In genomic region chr2:96760986-96761832, GRCh38 we compare ENCODE assay signal across 1 cellular context.
TF ChIP-seq lines count a peak whose summit lies in the region.

No MANE protein-coding gene starts in this region.

TF ChIP-seq in HepG2, 621 proteins besides CTCF, POLR2A, EP300 and RAD21 (continues in another document):
- 0 out of 2 replicates have a peak, but pooled peaks have one; percentile 60 for TF ChIP-seq HOXA9 (CRISPR knock-in tag; IDR thresholded peaks at IDR 0.05; ENCODE audit: borderline replicate concordance)
- TF ChIP-seq RCOR2 (CRISPR knock-in tag; IDR thresholded peaks at IDR 0.05): no peak
- TF ChIP-seq GATA4 (IDR thresholded peaks at IDR 0.05; ENCODE audit: borderline replicate concordance, low read depth): no peak
- no peak for TF ChIP-seq SMYD3 (CRISPR knock-in tag; IDR thresholded peaks at IDR 0.05)
- no peak for TF ChIP-seq ZFAT (CRISPR knock-in tag; conservative IDR thresholded peaks at IDR 0.05)
- TF ChIP-seq, protein P1, sequence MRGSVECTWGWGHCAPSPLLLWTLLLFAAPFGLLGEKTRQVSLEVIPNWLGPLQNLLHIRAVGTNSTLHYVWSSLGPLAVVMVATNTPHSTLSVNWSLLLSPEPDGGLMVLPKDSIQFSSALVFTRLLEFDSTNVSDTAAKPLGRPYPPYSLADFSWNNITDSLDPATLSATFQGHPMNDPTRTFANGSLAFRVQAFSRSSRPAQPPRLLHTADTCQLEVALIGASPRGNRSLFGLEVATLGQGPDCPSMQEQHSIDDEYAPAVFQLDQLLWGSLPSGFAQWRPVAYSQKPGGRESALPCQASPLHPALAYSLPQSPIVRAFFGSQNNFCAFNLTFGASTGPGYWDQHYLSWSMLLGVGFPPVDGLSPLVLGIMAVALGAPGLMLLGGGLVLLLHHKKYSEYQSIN (CRISPR knock-in tag; IDR thresholded peaks at IDR 0.05; ENCODE audit: borderline replicate concordance): no peak
- TF ChIP-seq ZNF205 (CRISPR knock-in tag; IDR thresholded peaks at IDR 0.05): no peak
- TF ChIP-seq NBN (conservative IDR thresholded peaks at IDR 0.05): no peak
- TF ChIP-seq ZNF235 (CRISPR knock-in tag; IDR thresholded peaks at IDR 0.05; ENCODE audit: borderline replicate concordance): peak; percentile 77; the same call in 1 of the 2 replicates
- TF ChIP-seq, protein P2, sequence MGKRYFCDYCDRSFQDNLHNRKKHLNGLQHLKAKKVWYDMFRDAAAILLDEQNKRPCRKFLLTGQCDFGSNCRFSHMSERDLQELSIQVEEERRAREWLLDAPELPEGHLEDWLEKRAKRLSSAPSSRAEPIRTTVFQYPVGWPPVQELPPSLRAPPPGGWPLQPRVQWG (CRISPR knock-in tag; IDR thresholded peaks at IDR 0.05; ENCODE audit: borderline replicate concordance, low read depth): no peak
- TF ChIP-seq RFXANK (CRISPR knock-in tag; IDR thresholded peaks at IDR 0.05): no peak
- TF ChIP-seq ZNF543 (CRISPR knock-in tag; IDR thresholded peaks at IDR 0.05): no peak
- no peak for TF ChIP-seq CBFB (CRISPR knock-in tag; IDR thresholded peaks at IDR 0.05)
- no peak; the same call in 1 of the 2 replicates for TF ChIP-seq ZNF230 (CRISPR knock-in tag; IDR thresholded peaks at IDR 0.05)
- no peak for TF ChIP-seq CCAR2 (optimal IDR thresholded peaks at IDR 0.05; ENCODE audit: low read depth, low read length)
- no peak for TF ChIP-seq SNAPC4 (CRISPR knock-in tag; IDR thresholded peaks at IDR 0.05)
- TF ChIP-seq GABPA (IDR thresholded peaks at IDR 0.05; ENCODE audit: low read depth, low read length): no peak
- TF ChIP-seq GABPA (CRISPR knock-in tag; IDR thresholded peaks at IDR 0.05; ENCODE audit: low read depth): no peak
- TF ChIP-seq ZC3H13 (CRISPR knock-in tag; IDR thresholded peaks at IDR 0.05): no peak; the same call in 1 of the 2 replicates
- no peak for TF ChIP-seq PAF1 (CRISPR knock-in tag; IDR thresholded peaks at IDR 0.05)
- TF ChIP-seq KLF12 (CRISPR knock-in tag; IDR thresholded peaks at IDR 0.05; ENCODE audit: borderline replicate concordance): no peak
- TF ChIP-seq NFKB2 (CRISPR knock-in tag; IDR thresholded peaks at IDR 0.05; ENCODE audit: borderline replicate concordance): peak; percentile 53
- TF ChIP-seq ZSCAN20 (CRISPR knock-in tag; IDR thresholded peaks at IDR 0.05; ENCODE audit: borderline replicate concordance): 0 out of 2 replicates have a peak, but pooled peaks have one; percentile 7
- no peak; the same call in 1 of the 2 replicates for TF ChIP-seq TFAP4 (IDR thresholded peaks at IDR 0.05; ENCODE audit: borderline replicate concordance, low read depth)
- TF ChIP-seq ZNF790 (CRISPR knock-in tag; IDR thresholded peaks at IDR 0.05; ENCODE audit: borderline replicate concordance): no peak
- TF ChIP-seq E2F5 (CRISPR knock-in tag; conservative IDR thresholded peaks at IDR 0.05): peak; percentile 14; the same call in 1 of the 2 replicates
- no peak for TF ChIP-seq ZFP62 (CRISPR knock-in tag; IDR thresholded peaks at IDR 0.05)
- TF ChIP-seq, protein P3, sequence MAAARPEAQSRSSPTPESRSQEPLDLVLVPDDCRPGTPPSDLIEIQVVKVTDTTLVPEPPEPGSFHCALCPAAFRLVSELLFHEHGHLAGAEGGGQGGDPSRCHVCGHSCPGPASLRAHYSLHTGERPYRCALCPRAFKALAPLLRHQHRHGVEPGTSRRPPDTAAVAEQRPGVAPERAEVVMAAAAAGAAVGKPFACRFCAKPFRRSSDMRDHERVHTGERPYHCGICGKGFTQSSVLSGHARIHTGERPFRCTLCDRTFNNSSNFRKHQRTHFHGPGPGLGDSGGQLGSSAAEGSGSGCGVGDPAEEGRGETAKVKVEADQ (CRISPR knock-in tag; IDR thresholded peaks at IDR 0.05; ENCODE audit: borderline replicate concordance): peak; percentile 31; the same call in 1 of the 2 replicates
- no peak for TF ChIP-seq SNAPC5 (CRISPR knock-in tag; IDR thresholded peaks at IDR 0.05; ENCODE audit: borderline replicate concordance)
- TF ChIP-seq ZNF382 (CRISPR knock-in tag; IDR thresholded peaks at IDR 0.05; ENCODE audit: borderline replicate concordance): no peak
- 0 out of 2 replicates have a peak, but pooled peaks have one; percentile 29 for TF ChIP-seq CSRNP2 (CRISPR knock-in tag; conservative IDR thresholded peaks at IDR 0.05; ENCODE audit: low read depth)
- no peak for TF ChIP-seq ZNF496 (CRISPR knock-in tag; IDR thresholded peaks at IDR 0.05; ENCODE audit: insufficient replicate concordance)
- TF ChIP-seq AHR (CRISPR knock-in tag; IDR thresholded peaks at IDR 0.05): peak; percentile 75; the same call in 1 of the 2 replicates
- no peak for TF ChIP-seq CBX1 (IDR thresholded peaks at IDR 0.05; ENCODE audit: low read depth)
- TF ChIP-seq POGK (CRISPR knock-in tag; conservative IDR thresholded peaks at IDR 0.05): peak; percentile 52
- TF ChIP-seq ZNF180 (CRISPR knock-in tag; IDR thresholded peaks at IDR 0.05; ENCODE audit: borderline replicate concordance, low read depth): no peak
- no peak for TF ChIP-seq ZNF7 (CRISPR knock-in tag; IDR thresholded peaks at IDR 0.05)
- TF ChIP-seq ZNF430 (CRISPR knock-in tag; IDR thresholded peaks at IDR 0.05): no peak
- peak; percentile 39; the same call in 1 of the 2 replicates for TF ChIP-seq IRF2 (CRISPR knock-in tag; IDR thresholded peaks at IDR 0.05)
- 0 out of 2 replicates have a peak, but pooled peaks have one; percentile 21 for TF ChIP-seq ZNF33B (CRISPR knock-in tag; IDR thresholded peaks at IDR 0.05)
- TF ChIP-seq ZNF503 (CRISPR knock-in tag; IDR thresholded peaks at IDR 0.05): no peak
- TF ChIP-seq, protein P4, sequence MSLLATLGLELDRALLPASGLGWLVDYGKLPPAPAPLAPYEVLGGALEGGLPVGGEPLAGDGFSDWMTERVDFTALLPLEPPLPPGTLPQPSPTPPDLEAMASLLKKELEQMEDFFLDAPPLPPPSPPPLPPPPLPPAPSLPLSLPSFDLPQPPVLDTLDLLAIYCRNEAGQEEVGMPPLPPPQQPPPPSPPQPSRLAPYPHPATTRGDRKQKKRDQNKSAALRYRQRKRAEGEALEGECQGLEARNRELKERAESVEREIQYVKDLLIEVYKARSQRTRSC (CRISPR knock-in tag; IDR thresholded peaks at IDR 0.05; ENCODE audit: low read depth): 0 out of 2 replicates have a peak, but pooled peaks have one; percentile 35
- no peak for TF ChIP-seq NFIB (CRISPR knock-in tag; IDR thresholded peaks at IDR 0.05; ENCODE audit: borderline replicate concordance)
- TF ChIP-seq ZNF343 (CRISPR knock-in tag; IDR thresholded peaks at IDR 0.05): no peak
